20 cellular contexts compared by ENCODE assay signal in the genomic region with DNA sequence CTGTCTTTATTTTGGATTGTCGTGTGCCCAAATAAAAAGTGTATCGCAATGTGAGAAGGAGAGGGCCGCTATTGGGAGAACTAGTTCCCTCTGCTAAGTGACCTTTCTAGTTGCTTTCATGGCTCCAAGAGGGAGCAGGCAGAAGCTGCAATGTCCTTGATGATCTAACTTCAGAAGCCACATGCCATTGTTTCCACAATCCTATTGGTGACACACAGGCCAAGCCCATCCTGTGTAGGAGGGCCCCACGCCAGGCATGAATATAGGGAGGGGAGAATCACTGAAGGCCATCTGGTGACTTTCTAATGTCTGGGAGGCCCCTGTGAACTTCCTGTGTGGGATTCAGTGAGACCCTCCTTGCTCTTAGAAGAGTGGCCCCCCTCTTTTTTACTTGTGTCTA. TPM values are rescaled to one million over a fixed set of nuclear protein-coding genes. Genes with fewer than 3 reads are reported as not detected.
DNase-seq lines count a peak whose midpoint lies in the region; ATAC-seq and TF ChIP-seq lines count a peak whose summit lies in the region.
"Had no signal": no experiment of that assay in that cellular context is flagged by ENCODE, and none has a peak within 500 bp of the region (broad histone marks: within the 10 kb centered on the region; RNA-seq: fewer than 3 reads in every experiment).

No MANE protein-coding gene starts in this region.

- H3K4me1 ChIP-seq in adrenal gland (replicated peaks in 1 of 2), result no peaks in the 10 kb centered on the region
- H3K4me1 ChIP-seq: lower lobe of right lung, testis had no signal

- H3K27ac ChIP-seq in adrenal gland, result no peak overlapping the region
- H3K27ac ChIP-seq: KMS-11, lower lobe of right lung, ovary, testis had no signal

- no peaks in the 10 kb centered on the region for H3K36me3 Mint-ChIP-seq in stimulated activated naive B cell treated with anti-CD40 and anti-IgM and Interleukin-4, amounts not matched to agents 10 μg/mL and 1 μg/mL and 100 μg/mL, for 72 hours
- no peaks in the 10 kb centered on the region for H3K36me3 Mint-ChIP-seq in T-helper 17 cell (ENCODE audit: low read depth)
- H3K36me3 Mint-ChIP-seq: CD8-positive, alpha-beta memory T cell had no signal

- H3K27me3 ChIP-seq in adrenal gland, result no peaks in the 10 kb centered on the region
- H3K27me3 ChIP-seq: ovary, testis had no signal

- H3K9me3 Mint-ChIP-seq in stimulated activated naive CD8-positive, alpha-beta T cell treated with anti-CD3 and anti-CD28 coated beads, Interleukin-15, amount 100 ng/mL, for 72 hours, result no peaks in the 10 kb centered on the region
- no peaks in the 10 kb centered on the region for H3K9me3 Mint-ChIP-seq in stimulated activated naive B cell treated with anti-CD40 and anti-IgM and Interleukin-4, amounts not matched to agents 10 μg/mL and 1 μg/mL and 100 μg/mL, for 72 hours
- H3K9me3 Mint-ChIP-seq: activated CD4-positive, alpha-beta T cell treated with anti-CD3 and anti-CD28 coated beads, Interleukin-2, amount 10 ng/mL, durations not matched to agents 7 days and 5 days; CD8-positive, alpha-beta memory T cell had no signal

- no peak for TF ChIP-seq CTCF in adrenal gland (IDR thresholded peaks at IDR 0.05)

- H3K27ac Mint-ChIP-seq in stimulated activated naive CD8-positive, alpha-beta T cell treated with anti-CD3 and anti-CD28 coated beads, Interleukin-15, amount 100 ng/mL, for 72 hours, result no peak overlapping the region
- H3K27ac Mint-ChIP-seq in stimulated activated naive B cell treated with anti-CD40 and anti-IgM and Interleukin-4, amounts not matched to agents 10 μg/mL and 1 μg/mL and 100 μg/mL, for 72 hours, result no peak overlapping the region
- no peak overlapping the region for H3K27ac Mint-ChIP-seq in T-helper 17 cell
- H3K27ac Mint-ChIP-seq: activated CD4-positive, alpha-beta T cell treated with anti-CD3 and anti-CD28 coated beads, Interleukin-2, amount 10 ng/mL, durations not matched to agents 7 days and 5 days had no signal

- H3K4me3 Mint-ChIP-seq in stimulated activated naive CD8-positive, alpha-beta T cell treated with anti-CD3 and anti-CD28 coated beads, Interleukin-15, amount 100 ng/mL, for 72 hours, result no peak overlapping the region
- H3K4me3 Mint-ChIP-seq in stimulated activated naive B cell treated with anti-CD40 and anti-IgM and Interleukin-4, amounts not matched to agents 10 μg/mL and 1 μg/mL and 100 μg/mL, for 72 hours, result no peak overlapping the region
- H3K4me3 Mint-ChIP-seq in T-helper 17 cell, result no peak overlapping the region
- H3K4me3 Mint-ChIP-seq: activated CD4-positive, alpha-beta T cell treated with anti-CD3 and anti-CD28 coated beads, Interleukin-2, amount 10 ng/mL, durations not matched to agents 7 days and 5 days; CD8-positive, alpha-beta memory T cell had no signal

- H3K9me3 ChIP-seq in adrenal gland (replicated peaks in 1 of 3) (no peaks in the 10 kb centered on the region), T-helper 17 cell (ENCODE audit: control insufficient read depth, low read length, poor library complexity, severe bottlenecking) (no peaks in the 10 kb centered on the region)
- H3K9me3 ChIP-seq: lower lobe of right lung, ovary, SK-N-SH, testis had no signal

- no peak for TF ChIP-seq POLR2A in adrenal gland (IDR thresholded peaks at IDR 0.05)

- H3K27me3 Mint-ChIP-seq in stimulated activated naive CD8-positive, alpha-beta T cell treated with anti-CD3 and anti-CD28 coated beads, Interleukin-15, amount 100 ng/mL, for 72 hours, result no peaks in the 10 kb centered on the region
- peaks cover 0 to 4% of the 10 kb centered on the region in 2 donors for H3K27me3 Mint-ChIP-seq in stimulated activated naive B cell treated with anti-CD40 and anti-IgM and Interleukin-4, amounts not matched to agents 10 μg/mL and 1 μg/mL and 100 μg/mL, for 72 hours
- peaks cover 3% of the 10 kb centered on the region for H3K27me3 Mint-ChIP-seq in T-helper 17 cell
- H3K27me3 Mint-ChIP-seq: activated CD4-positive, alpha-beta T cell treated with anti-CD3 and anti-CD28 coated beads, Interleukin-2, amount 10 ng/mL, durations not matched to agents 7 days and 5 days; CD8-positive, alpha-beta memory T cell had no signal

- DNase-seq in stimulated activated naive CD8-positive, alpha-beta T cell treated with anti-CD3 and anti-CD28 coated beads, Interleukin-15, Interleukin-2, amounts not matched to agents 100 U/mL and 50 U/mL, for 24 hours, result no peak
- no peak for DNase-seq in stimulated activated naive CD8-positive, alpha-beta T cell treated with anti-CD3 and anti-CD28 coated beads, Interleukin-15, amount 100 ng/mL, for 72 hours
- DNase-seq in NCI-H69 (lab: John Stamatoyannopoulos, UW) (peak; percentile 56), adrenal gland (peak in 5 of 7 donors; percentile 25 to 67 (median 33)), NCI-H2196 (lab: John Stamatoyannopoulos, UW; ENCODE audit: unreplicated experiment) (no peak), T-helper 17 cell (no peak)
- no peak for DNase-seq in stimulated activated naive B cell treated with anti-CD40 and anti-IgM and Interleukin-4, amounts not matched to agents 10 μg/mL and 1 μg/mL and 100 μg/mL, for 72 hours
- DNase-seq: activated CD4-positive, alpha-beta T cell treated with anti-CD3 and anti-CD28 coated beads, Interleukin-2, amount 10 ng/mL, durations not matched to agents 7 days and 5 days; activated naive CD4-positive, alpha-beta T cell treated with anti-CD3 and anti-CD28 coated beads, Interleukin-2, amount 50 U/mL, for 16 hours; activated T-cell treated with anti-CD3 and anti-CD28 coated beads for 4 hours; CD8-positive, alpha-beta memory T cell; lower lobe of right lung; NCI-H1436 treated with DMSO at 0.1 percent for 48 hours; NCI-H510A; ovary; SK-N-SH; stimulated activated CD4-positive, alpha-beta T cell treated with anti-CD3 and anti-CD28 coated beads, Interleukin-4, amount 100 ng/mL, for 1 hour; testis had no signal

- ATAC-seq in stimulated activated naive CD8-positive, alpha-beta T cell treated with anti-CD3 and anti-CD28 coated beads, Interleukin-15, Interleukin-2, amounts not matched to agents 100 U/mL and 50 U/mL, for 24 hours, result peak; percentile 28
- no peak for ATAC-seq in stimulated activated naive CD8-positive, alpha-beta T cell treated with anti-CD3 and anti-CD28 coated beads, Interleukin-15, amount 100 ng/mL, for 72 hours
- ATAC-seq in stimulated activated naive B cell treated with anti-CD40 and anti-IgM and Interleukin-4, amounts not matched to agents 10 μg/mL and 1 μg/mL and 100 μg/mL, for 72 hours (replicated peaks), result peak; percentile 47 to 60
- no peak for ATAC-seq in HG02981 (IDR thresholded peaks at IDR 0.05; ENCODE audit: unreplicated experiment)
- no peak for ATAC-seq in T-helper 17 cell

- H3K4me3 ChIP-seq in adrenal gland, result no peak overlapping the region
- H3K4me3 ChIP-seq: lower lobe of right lung, ovary, testis had no signal

- no peaks in the 10 kb centered on the region for H3K36me3 ChIP-seq in adrenal gland (replicated peaks in 1 of 2)
- H3K36me3 ChIP-seq: lower lobe of right lung, ovary had no signal

- intact Hi-C loops in adrenal gland (cut with DNase I), result loop anchor here in 1 of 2 donors (10.0 kb wide), 1 partner anchor 45 kb away; the partner anchor contains the start of gene KPNA3

- no peaks in the 10 kb centered on the region for H3K4me1 Mint-ChIP-seq in stimulated activated naive CD8-positive, alpha-beta T cell treated with anti-CD3 and anti-CD28 coated beads, Interleukin-15, amount 100 ng/mL, for 72 hours
- H3K4me1 Mint-ChIP-seq in stimulated activated naive B cell treated with anti-CD40 and anti-IgM and Interleukin-4, amounts not matched to agents 10 μg/mL and 1 μg/mL and 100 μg/mL, for 72 hours, result peaks cover 0 to 5% of the 10 kb centered on the region in 2 donors
- peaks cover 9% of the 10 kb centered on the region for H3K4me1 Mint-ChIP-seq in T-helper 17 cell
- H3K4me1 Mint-ChIP-seq: activated CD4-positive, alpha-beta T cell treated with anti-CD3 and anti-CD28 coated beads, Interleukin-2, amount 10 ng/mL, durations not matched to agents 7 days and 5 days; CD8-positive, alpha-beta memory T cell had no signal

- WGBS in adrenal gland, 4 donors, result 68 to 77% (median 73%) methylated on average over 4 of the region's 4 CpGs

RNA-seq across cellular contexts. Expression of gene KPNA3, which starts 47.8 kb away (rescaled TPM):
- total RNA-seq in adrenal gland (10 to 100 TPM; 12.6 to 29.2 (median 20.5) TPM), T-helper 17 cell (10 to 100 TPM; 19.1 to 25.1 TPM)
- polyA plus RNA-seq in adrenal gland, result 10 to 100 TPM in 2 of 3 donors, 1 to 10 TPM in 1; 8.6 to 43.8 (median 12.9) TPM

Comparison
In these comparisons a context has a peak if more than half of its experiments do, and no peak if none do; other contexts are left out.
1. ATAC-seq: peak in stimulated activated naive CD8-positive, alpha-beta T cell treated with anti-CD3 and anti-CD28 coated beads, Interleukin-15, Interleukin-2, amounts not matched to agents 100 U/mL and 50 U/mL, for 24 hours (single experiment) and stimulated activated naive B cell treated with anti-CD40 and anti-IgM and Interleukin-4, amounts not matched to agents 10 μg/mL and 1 μg/mL and 100 μg/mL, for 72 hours (2 of 2); none in stimulated activated naive CD8-positive, alpha-beta T cell treated with anti-CD3 and anti-CD28 coated beads, Interleukin-15, amount 100 ng/mL, for 72 hours (single experiment), HG02981 (single experiment) and T-helper 17 cell (single experiment).
2. DNase-seq: peak in NCI-H69 (single experiment) and adrenal gland (5 of 7); none in stimulated activated naive CD8-positive, alpha-beta T cell treated with anti-CD3 and anti-CD28 coated beads, Interleukin-15, Interleukin-2, amounts not matched to agents 100 U/mL and 50 U/mL, for 24 hours (single experiment), stimulated activated naive CD8-positive, alpha-beta T cell treated with anti-CD3 and anti-CD28 coated beads, Interleukin-15, amount 100 ng/mL, for 72 hours (0 of 2), stimulated activated naive B cell treated with anti-CD40 and anti-IgM and Interleukin-4, amounts not matched to agents 10 μg/mL and 1 μg/mL and 100 μg/mL, for 72 hours (single experiment), NCI-H2196 (single experiment) and T-helper 17 cell (0 of 3).